ENCODE assay signal across 14 cellular contexts in the genomic region with DNA sequence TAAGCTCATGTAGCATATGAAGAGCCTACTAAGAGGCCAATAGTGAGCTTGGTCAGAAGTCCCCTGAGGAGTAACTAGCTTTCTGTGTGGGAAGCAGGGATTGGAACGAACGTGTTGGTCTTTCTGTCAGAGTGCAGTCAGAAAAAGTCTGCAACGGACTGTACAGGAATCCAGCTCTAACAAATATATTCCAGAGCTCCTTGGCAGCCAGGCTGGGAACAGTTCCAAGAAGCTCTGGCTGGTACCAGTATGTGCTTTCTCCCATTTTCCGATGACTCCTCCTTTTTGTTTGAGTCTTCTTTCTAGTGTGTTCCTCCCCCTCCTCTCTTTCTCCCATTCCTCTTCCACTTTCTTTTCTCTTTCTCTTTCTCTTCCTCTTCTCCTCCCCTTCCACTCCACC. TPM values are rescaled to one million over a fixed set of nuclear protein-coding genes. Genes with fewer than 3 reads are reported as not detected.
DNase-seq lines count a peak whose midpoint lies in the region; ATAC-seq and TF ChIP-seq lines count a peak whose summit lies in the region.
"Had no signal": no experiment of that assay in that cellular context is flagged by ENCODE, and none has a peak within 500 bp of the region (broad histone marks: within the 10 kb centered on the region; RNA-seq: fewer than 3 reads in every experiment).

No MANE protein-coding gene starts in this region.

- BruUV-seq in MCF 10A (replicated peaks; lab: Mats Ljungman, UMichigan) = no TSS peak
- BruUV-seq in OCI-LY7 (replicated peaks; lab: Mats Ljungman, UMichigan) = no TSS peak

- no peak overlapping the region for H2AFZ ChIP-seq in OCI-LY7 (ENCODE audit: low read length)

- H4K20me1 ChIP-seq in OCI-LY7 (ENCODE audit: insufficient read depth, low read length) = no peaks in the 10 kb centered on the region

- no peaks in the 10 kb centered on the region for H3K9me3 Mint-ChIP-seq in MCF 10A (ENCODE audit: unreplicated experiment)
- H3K9me3 Mint-ChIP-seq in effector memory CD8-positive, alpha-beta T cell = no peaks in the 10 kb centered on the region
- H3K9me3 Mint-ChIP-seq: activated T-helper 1 cell treated with anti-CD3 and anti-CD28 coated beads, Interleukin-12 subunit alpha, Interleukin-12 subunit beta, Interleukin-2, Interleukin-4 antibody, amounts not matched to agents 30 ng/mL and 10 ng/mL and 1 ng/mL, durations not matched to agents 14 hours and 24 hours and 36 hours; stimulated activated naive B cell treated with anti-CD40 and anti-IgM and Interleukin-4, amounts not matched to agents 10 μg/mL and 1 μg/mL and 100 μg/mL, for 72 hours; T-helper 1 cell treated with Interleukin-12 subunit alpha and Interleukin-12 subunit beta and Interleukin-4 antibody, amounts not matched to agents 30 μg/mL and 1 μg/mL, for 36 hours had no signal

- TF ChIP-seq CTCF in MCF 10A (IDR thresholded peaks at IDR 0.05; ENCODE audit: unreplicated experiment) (no peak), OCI-LY7 (conservative IDR thresholded peaks at IDR 0.05; ENCODE audit: low read length) (no peak)

- H3K36me3 ChIP-seq in SJCRH30 = no peaks in the 10 kb centered on the region; the same call in none of the 2 replicates
- H3K36me3 ChIP-seq in OCI-LY7 (ENCODE audit: insufficient read depth, low read length) = peaks cover 68% of the 10 kb centered on the region

- H3K4me3 ChIP-seq in SJCRH30 = no peak overlapping the region
- no peak overlapping the region for H3K4me3 ChIP-seq in OCI-LY7 (ENCODE audit: low read depth, low read length, poor library complexity, severe bottlenecking)

- no peaks in the 10 kb centered on the region for H3K9me2 ChIP-seq in OCI-LY7 (ENCODE audit: insufficient read depth, low read length)

- H3K27ac Mint-ChIP-seq in MCF 10A (ENCODE audit: low read depth, unreplicated experiment) = no peak overlapping the region
- H3K27ac Mint-ChIP-seq in effector memory CD8-positive, alpha-beta T cell = no peak overlapping the region
- H3K27ac Mint-ChIP-seq: activated T-helper 1 cell treated with anti-CD3 and anti-CD28 coated beads, Interleukin-12 subunit alpha, Interleukin-12 subunit beta, Interleukin-2, Interleukin-4 antibody, amounts not matched to agents 30 ng/mL and 10 ng/mL and 1 ng/mL, durations not matched to agents 14 hours and 24 hours and 36 hours; stimulated activated naive B cell treated with anti-CD40 and anti-IgM and Interleukin-4, amounts not matched to agents 10 μg/mL and 1 μg/mL and 100 μg/mL, for 72 hours; T-helper 1 cell treated with Interleukin-12 subunit alpha and Interleukin-12 subunit beta and Interleukin-4 antibody, amounts not matched to agents 30 μg/mL and 1 μg/mL, for 36 hours had no signal

- H3K27me3 ChIP-seq in SJCRH30 = no peaks in the 10 kb centered on the region

- no peak overlapping the region for H3K4me2 ChIP-seq in OCI-LY7 (ENCODE audit: low read length)

- ATAC-seq in HG02885 (IDR thresholded peaks at IDR 0.05; ENCODE audit: poor library complexity, unreplicated experiment) = no peak
- ATAC-seq in effector memory CD8-positive, alpha-beta T cell (replicated peaks) = no peak
- ATAC-seq: stimulated activated naive B cell treated with anti-CD40 and anti-IgM and Interleukin-4, amounts not matched to agents 10 μg/mL and 1 μg/mL and 100 μg/mL, for 72 hours had no signal

- no peak overlapping the region for H3K4me3 Mint-ChIP-seq in MCF 10A (ENCODE audit: unreplicated experiment)
- no peak overlapping the region for H3K4me3 Mint-ChIP-seq in effector memory CD8-positive, alpha-beta T cell
- H3K4me3 Mint-ChIP-seq: activated T-helper 1 cell treated with anti-CD3 and anti-CD28 coated beads, Interleukin-12 subunit alpha, Interleukin-12 subunit beta, Interleukin-2, Interleukin-4 antibody, amounts not matched to agents 30 ng/mL and 10 ng/mL and 1 ng/mL, durations not matched to agents 14 hours and 24 hours and 36 hours; stimulated activated naive B cell treated with anti-CD40 and anti-IgM and Interleukin-4, amounts not matched to agents 10 μg/mL and 1 μg/mL and 100 μg/mL, for 72 hours; T-helper 1 cell treated with Interleukin-12 subunit alpha and Interleukin-12 subunit beta and Interleukin-4 antibody, amounts not matched to agents 30 μg/mL and 1 μg/mL, for 36 hours had no signal

- DNase-seq in Ammon's horn (ENCODE audit: low spot score) (peak; percentile 87), MCF 10A (ENCODE audit: unreplicated experiment) (peak; percentile 9), hippocampal formation (lab: John Stamatoyannopoulos, UW) (peak; percentile 57 to 84), putamen (ENCODE audit: low spot score) (peak; percentile 85), SJCRH30 (no peak), OCI-LY7 (ENCODE audit: low spot score) (no peak)
- DNase-seq in effector memory CD8-positive, alpha-beta T cell = no peak
- DNase-seq: GOT3; NCI-H2029 treated with DMSO at 0.1 percent for 48 hours; retina; stimulated activated naive B cell treated with anti-CD40 and anti-IgM and Interleukin-4, amounts not matched to agents 10 μg/mL and 1 μg/mL and 100 μg/mL, for 72 hours had no signal

- H3K27ac ChIP-seq in SJCRH30 = no peak overlapping the region
- H3K27ac ChIP-seq in OCI-LY7 (ENCODE audit: low read depth, low read length, poor library complexity, severe bottlenecking) = no peak overlapping the region

- intact Hi-C loops in MCF 10A (cut with micrococcal nuclease) = no loop called here
- intact Hi-C loops in OCI-LY7 (cut with micrococcal nuclease; ENCODE audit: unreplicated experiment) = no loop called here

- H3K4me1 Mint-ChIP-seq in MCF 10A (ENCODE audit: insufficient read depth, unreplicated experiment) = peaks cover 8% of the 10 kb centered on the region
- peaks cover 4 to 5% of the 10 kb centered on the region in 2 donors for H3K4me1 Mint-ChIP-seq in effector memory CD8-positive, alpha-beta T cell (ENCODE audit: low read depth in 2 of 2)
- H3K4me1 Mint-ChIP-seq: stimulated activated naive B cell treated with anti-CD40 and anti-IgM and Interleukin-4, amounts not matched to agents 10 μg/mL and 1 μg/mL and 100 μg/mL, for 72 hours had no signal

- H3K36me3 Mint-ChIP-seq in MCF 10A (ENCODE audit: insufficient read depth, unreplicated experiment) = peaks cover 31% of the 10 kb centered on the region
- H3K36me3 Mint-ChIP-seq in effector memory CD8-positive, alpha-beta T cell (ENCODE audit: insufficient read depth) = peaks cover 4% of the 10 kb centered on the region

- H3K27me3 Mint-ChIP-seq in MCF 10A (ENCODE audit: insufficient read depth, unreplicated experiment) = no peaks in the 10 kb centered on the region
- no peaks in the 10 kb centered on the region for H3K27me3 Mint-ChIP-seq in effector memory CD8-positive, alpha-beta T cell
- H3K27me3 Mint-ChIP-seq: stimulated activated naive B cell treated with anti-CD40 and anti-IgM and Interleukin-4, amounts not matched to agents 10 μg/mL and 1 μg/mL and 100 μg/mL, for 72 hours had no signal

- CTCF ChIA-PET in MCF 10A (lab: Yijun Ruan, JAX) = interaction anchor here (0.6 to 1.9 kb wide), 5 partner anchors 10 to 739 kb away, joined by 3 to 15 read pairs (median 4); no protein-coding TSS in a partner anchor
- CTCF ChIA-PET in OCI-LY7 (lab: Charles Lee; ENCODE audit: unreplicated experiment) = no interaction called here

- H3K4me1 ChIP-seq in SJCRH30 (peaks cover 11% of the 10 kb centered on the region), OCI-LY7 (ENCODE audit: insufficient read depth, low read length, poor library complexity, severe bottlenecking) (no peaks in the 10 kb centered on the region)

- POLR2A ChIA-PET in MCF 10A (lab: Yijun Ruan, JAX) (interaction anchor here (0.5 to 0.6 kb wide), 2 partner anchors 61 to 462 kb away, joined by 3 to 5 read pairs; no protein-coding TSS in a partner anchor), OCI-LY7 (lab: Charles Lee) (interaction anchor here (1.0 kb wide), 1 partner anchor 9 kb away, joined by 5 read pairs; no protein-coding TSS in a partner anchor)

- no peaks in the 10 kb centered on the region for H3K9me3 ChIP-seq in SJCRH30 (replicated peaks)
- no peaks in the 10 kb centered on the region for H3K9me3 ChIP-seq in OCI-LY7 (ENCODE audit: low read length)

- no peaks in the 10 kb centered on the region for H3K79me2 ChIP-seq in OCI-LY7 (ENCODE audit: insufficient read depth, low read depth, low read length)

RNA-seq across cellular contexts. Expression of a gene that starts 59.8 kb away (rescaled TPM):
- total RNA-seq in MCF 10A (2022) (29.0 and 31.7 TPM in 2 replicates), OCI-LY7 (2022) (52.7 and 55.6 TPM in 2 replicates)
- total RNA-seq in SJCRH30 (2014; rRNA removed; shearing (Covaris generic)) = 28.2 and 28.8 TPM in 2 replicates
- 34.3 and 37.4 TPM in 2 replicates for total RNA-seq in OCI-LY7 (2014; rRNA removed; shearing (Covaris generic))

Comparison
In these comparisons a context has a peak if more than half of its experiments do, and no peak if none do; other contexts are left out.
1. DNase-seq: peak in Ammon's horn (single experiment), MCF 10A (single experiment), hippocampal formation (2 of 2) and putamen (single experiment); none in SJCRH30 (0 of 2), OCI-LY7 (single experiment) and effector memory CD8-positive, alpha-beta T cell (0 of 3).